Comparison of ENCODE assay signal across 15 cellular contexts in the genomic region with DNA sequence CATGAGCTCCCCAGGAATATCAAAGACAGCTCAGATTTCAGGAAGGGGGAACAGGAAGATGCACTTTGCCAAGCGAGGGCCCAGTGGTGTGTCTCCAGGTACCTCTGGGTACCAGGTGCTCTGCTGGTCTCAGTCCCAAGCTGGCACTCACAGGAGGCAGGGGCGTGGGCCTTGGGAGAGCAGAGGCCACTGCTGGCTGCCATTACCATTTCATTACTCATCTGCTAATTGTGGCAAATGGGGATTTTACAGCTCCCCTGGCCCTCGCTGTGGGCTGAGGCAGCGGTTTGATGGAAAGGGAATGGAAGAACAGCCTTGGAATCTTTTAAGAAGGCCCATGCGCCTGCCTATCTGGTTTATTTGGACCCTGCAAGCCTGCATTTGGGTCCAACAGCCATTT.
"Had no signal": no experiment of that assay in that cellular context is flagged by ENCODE, and none has a peak within 500 bp of the region (broad histone marks: within the 10 kb centered on the region; RNA-seq: fewer than 3 reads in every experiment).

No MANE protein-coding gene starts in this region.

- H3K9me3 ChIP-seq: lower lobe of right lung, neutrophil, right lobe of liver, testis, tibial nerve, upper lobe of left lung had no signal

- H3K4me3 ChIP-seq: dorsolateral prefrontal cortex, lower lobe of right lung, right lobe of liver, smooth muscle cell, testis, tibial nerve, upper lobe of left lung had no signal

- H3K36me3 ChIP-seq: lower lobe of right lung, neutrophil, right lobe of liver, tibial nerve, upper lobe of left lung had no signal

- DNase-seq: effector CD4-positive, alpha-beta T cell; lower lobe of right lung; natural killer cell; stimulated activated CD4-positive, alpha-beta T cell treated with anti-CD3 and anti-CD28 coated beads, Interleukin-12 subunit alpha, Interleukin-12 subunit beta, amount 100 ng/mL, for 4 hours; stimulated activated CD4-positive, alpha-beta T cell treated with anti-CD3 and anti-CD28 coated beads, Interleukin-2, amount 100 ng/mL, for 24 hours; stimulated activated CD4-positive, alpha-beta T cell treated with anti-CD3 and anti-CD28 coated beads, Interleukin-4, amount 100 ng/mL, for 24 hours; stimulated activated naive CD4-positive, alpha-beta T cell treated with Interleukin-2 at 50 U/mL for 16 hours had no signal

- H3K4me1 ChIP-seq: lower lobe of right lung, parathyroid adenoma, testis, tibial nerve, upper lobe of left lung had no signal

- H2AFZ ChIP-seq: parathyroid adenoma had no signal

- H3K27ac ChIP-seq: lower lobe of right lung, neutrophil, parathyroid adenoma, right lobe of liver, testis, tibial nerve, upper lobe of left lung had no signal

- H3K9ac ChIP-seq: parathyroid adenoma had no signal

- H3K4me2 ChIP-seq: smooth muscle cell had no signal

- H3K27me3 ChIP-seq: dorsolateral prefrontal cortex, right lobe of liver, testis, tibial nerve, upper lobe of left lung had no signal
